In the genomic region with DNA sequence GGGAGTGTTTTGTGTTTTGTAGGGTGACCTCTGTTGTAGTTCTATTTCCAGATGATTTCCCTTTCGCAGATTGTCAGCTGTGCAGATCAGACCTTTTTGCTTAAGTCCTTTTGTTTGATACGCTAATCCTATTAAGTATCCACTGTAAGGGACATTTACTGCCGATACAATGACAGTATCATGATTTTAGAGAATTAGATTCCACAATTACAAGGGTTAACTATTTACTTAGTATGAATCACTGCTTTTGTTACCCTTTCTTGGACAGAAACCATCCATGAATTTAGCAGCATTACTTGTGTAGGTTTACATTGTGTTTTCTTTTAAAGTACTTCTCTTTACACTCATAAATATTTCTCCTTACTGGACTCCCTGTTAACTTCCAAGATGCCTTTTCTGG, we compare ENCODE assay signal across 31 cellular contexts. TPM values are rescaled to one million over a fixed set of nuclear protein-coding genes. Genes with fewer than 3 reads are reported as not detected.
"Had no signal": no experiment of that assay in that cellular context is flagged by ENCODE, and none has a peak within 500 bp of the region (broad histone marks: within the 10 kb centered on the region; RNA-seq: fewer than 3 reads in every experiment).

No MANE protein-coding gene starts in this region.

- H3K36me3 ChIP-seq: gastrocnemius medialis had no signal

- H3K9me3 ChIP-seq: body of pancreas, esophagus muscularis mucosa, gastrocnemius medialis had no signal

- H3K27me3 ChIP-seq: body of pancreas, esophagus muscularis mucosa, gastrocnemius medialis had no signal

- ATAC-seq: activated CD4-positive, CD25-positive, alpha-beta regulatory T cell treated with anti-CD3 and anti-CD28 coated beads, Interleukin-2, amount 50 U/mL, for 24 hours; activated CD8-positive, alpha-beta T cell treated with anti-CD3 and anti-CD28 coated beads for 36 hours; body of pancreas; effector memory CD8-positive, alpha-beta T cell; gastrocnemius medialis; heart left ventricle; T-helper 17 cell had no signal

- H3K4me3 ChIP-seq: body of pancreas had no signal

- H3K4me1 ChIP-seq: body of pancreas, gastrocnemius medialis had no signal

- FAIRE-seq: colon had no signal

- DNase-seq: activated B cell treated with CpG ODN at 0.5 μM for 24 hours; activated CD4-positive, alpha-beta T cell treated with anti-CD3 and anti-CD28 coated beads for 48 hours; activated CD4-positive, alpha-beta T cell treated with anti-CD3 and anti-CD28 coated beads, Interleukin-2, amount 50 U/mL, for 1 hour; activated CD4-positive, alpha-beta T cell treated with anti-CD3 and anti-CD28 coated beads, Interleukin-2, amount 50 U/mL, for 48 hours; activated CD8-positive, alpha-beta memory T cell treated with anti-CD3 and anti-CD28 coated beads for 24 hours; activated CD8-positive, alpha-beta T cell treated with anti-CD3 and anti-CD28 coated beads for 36 hours; activated gamma-delta T cell; activated naive CD4-positive, alpha-beta T cell; activated naive CD4-positive, alpha-beta T cell treated with anti-CD3 and anti-CD28 coated beads, Interleukin-2, amount 50 U/mL, for 16 hours; activated T-cell treated with anti-CD3 and anti-CD28 coated beads, Interleukin-2, amount 50 U/mL, for 1 hour; activated T-cell treated with anti-CD3 and anti-CD28 coated beads, Interleukin-2, amount 50 U/mL, for 48 hours; amniotic stem cell; body of pancreas; cortex of kidney; dermis blood vessel endothelial cell; effector CD4-positive, alpha-beta T cell; effector memory CD8-positive, alpha-beta T cell; erythroblast; foreskin keratinocyte; gastrocnemius medialis; glutamatergic neuron; heart left ventricle; T-helper 1 cell; T-helper 17 cell; T1000 had no signal

- H3K27ac ChIP-seq: body of pancreas, esophagus muscularis mucosa, gastrocnemius medialis, heart left ventricle, VCaP had no signal

RNA-seq across cellular contexts. Expression of gene ZNF662, which starts 31.4 kb away (rescaled TPM):
- total RNA-seq: chondrocyte had no signal

RNA-seq across cellular contexts. Expression of gene GASK1A, which starts 41.8 kb away (rescaled TPM):
- total RNA-seq: activated B cell treated with CpG ODN at 0.5 μM for 24 hours; activated T-helper 1 cell treated with anti-CD3 and anti-CD28 coated beads, Interleukin-12 subunit alpha, Interleukin-12 subunit beta, Interleukin-2, Interleukin-4 antibody, amounts not matched to agents 30 ng/mL and 10 ng/mL and 1 ng/mL, durations not matched to agents 14 hours and 24 hours and 36 hours; dermis blood vessel endothelial cell; T-helper 17 cell had no signal
